In genomic region chr1:48697066-48697707, GRCh38 we compare ENCODE assay signal across 8 cellular contexts.
A peak's percentile ranks its signal among the peaks of the same experiment; 100 is the strongest.
DNase-seq lines count a peak whose midpoint lies in the region; ATAC-seq, FAIRE-seq and TF ChIP-seq lines count a peak whose summit lies in the region.

No MANE protein-coding gene starts in this region.

- H3K27ac ChIP-seq in smooth muscle cell (ENCODE audit: low read depth), result no peak overlapping the region

- FAIRE-seq in D721Med (lab: Jason Lieb, UNC), result peak; percentile 16

- no peak overlapping the region for H2AFZ ChIP-seq in smooth muscle cell (ENCODE audit: low read depth)

- peak; percentile 55; the same call in 1 of the 2 replicates for TF ChIP-seq RAD21 in Ishikawa (IDR thresholded peaks at IDR 0.05; ENCODE audit: low read depth)

- TF ChIP-seq CTCF in D721Med (IDR thresholded peaks at IDR 0.05; ENCODE audit: insufficient read depth, missing control alignments) (peak; percentile 82), smooth muscle cell (IDR thresholded peaks at IDR 0.05; ENCODE audit: borderline replicate concordance, insufficient read depth, poor library complexity, severe bottlenecking) (peak; percentile 90)

- no peaks in the 10 kb centered on the region for H3K36me3 ChIP-seq in adipocyte (ENCODE audit: control insufficient read depth, insufficient read depth, low read length, severe bottlenecking)
- H3K36me3 ChIP-seq in smooth muscle cell (ENCODE audit: low read depth), result no peaks in the 10 kb centered on the region

- H3K9me3 ChIP-seq in adipocyte (ENCODE audit: control insufficient read depth, low read length) (no peaks in the 10 kb centered on the region), smooth muscle cell (replicated peaks; ENCODE audit: low read depth) (no peaks in the 10 kb centered on the region)

- H3K9ac ChIP-seq in adipocyte (ENCODE audit: low read length), result no peak overlapping the region
- no peak overlapping the region for H3K9ac ChIP-seq in smooth muscle cell (ENCODE audit: low read depth)

- no peaks in the 10 kb centered on the region for H3K4me1 ChIP-seq in adipocyte (ENCODE audit: control insufficient read depth, insufficient read depth, low read length)
- no peaks in the 10 kb centered on the region for H3K4me1 ChIP-seq in smooth muscle cell (ENCODE audit: low read depth)

- no peaks in the 10 kb centered on the region for H3K79me2 ChIP-seq in smooth muscle cell (ENCODE audit: low read depth)

- no peak overlapping the region for H3K4me2 ChIP-seq in smooth muscle cell

- DNase-seq in D721Med (ENCODE audit: insufficient read length, low spot score) (no peak), SK-N-DZ (ENCODE audit: low spot score) (peak; percentile 59), adipocyte (ENCODE audit: low read depth) (peak; percentile 74), hepatic stellate cell (ENCODE audit: low spot score) (peak; percentile 35), smooth muscle cell (lab: John Stamatoyannopoulos, UW; ENCODE audit: unreplicated experiment) (peak; percentile 12), GF-D8 (lab: John Stamatoyannopoulos, UW) (no peak)

- TF ChIP-seq EP300 in Ishikawa (IDR thresholded peaks at IDR 0.05; ENCODE audit: borderline replicate concordance), result no peak

- ATAC-seq in GM19463 (IDR thresholded peaks at IDR 0.05; ENCODE audit: unreplicated experiment), result peak; percentile 52

- H3K4me3 ChIP-seq in adipocyte (ENCODE audit: low read length) (no peak overlapping the region), smooth muscle cell (no peak overlapping the region)

- H3K27me3 ChIP-seq in adipocyte (replicated peaks; ENCODE audit: control insufficient read depth, insufficient read depth, low read length) (peaks cover 21% of the 10 kb centered on the region), smooth muscle cell (ENCODE audit: low read depth) (peaks cover 64% of the 10 kb centered on the region)

- H3F3A ChIP-seq in smooth muscle cell (ENCODE audit: low read depth), result no peaks in the 10 kb centered on the region

- no peaks in the 10 kb centered on the region for H4K20me1 ChIP-seq in smooth muscle cell (ENCODE audit: low read depth)

- WGBS in smooth muscle cell (ENCODE audit: low lambda C conversion rate), result 33% methylated on average over 5 of the region's 5 CpGs

TF ChIP-seq in Ishikawa, 13 proteins besides CTCF, POLR2A, EP300 and RAD21:
- TF ChIP-seq TCF12 (IDR thresholded peaks at IDR 0.05; ENCODE audit: low read depth), result no peak
- TF ChIP-seq TAF1 (IDR thresholded peaks at IDR 0.05; ENCODE audit: low read depth), result no peak
- TF ChIP-seq REST (IDR thresholded peaks at IDR 0.05; ENCODE audit: low read depth), result no peak
- no peak for TF ChIP-seq YY1 (IDR thresholded peaks at IDR 0.05; ENCODE audit: low read depth)
- no peak for TF ChIP-seq CREB1 (IDR thresholded peaks at IDR 0.05; ENCODE audit: low read depth)
- TF ChIP-seq CEBPB (IDR thresholded peaks at IDR 0.05), result no peak
- no peak for TF ChIP-seq EGR1 (IDR thresholded peaks at IDR 0.05)
- no peak for TF ChIP-seq ZBTB7A (IDR thresholded peaks at IDR 0.05; ENCODE audit: low read depth)
- TF ChIP-seq TEAD4 (IDR thresholded peaks at IDR 0.05), result no peak
- TF ChIP-seq FOXM1 (IDR thresholded peaks at IDR 0.05; ENCODE audit: borderline replicate concordance, low read depth), result no peak
- no peak for TF ChIP-seq USF1 (IDR thresholded peaks at IDR 0.05)
- no peak for TF ChIP-seq NFIC (IDR thresholded peaks at IDR 0.05)
- no peak for TF ChIP-seq MAX (IDR thresholded peaks at IDR 0.05)

Comparison
In these comparisons a context has a peak if more than half of its experiments do, and no peak if none do; other contexts are left out.
1. DNase-seq: peak in SK-N-DZ (single experiment), adipocyte (single experiment), hepatic stellate cell (single experiment) and smooth muscle cell (single experiment); none in D721Med (single experiment) and GF-D8 (single experiment).